14 cellular contexts compared by ENCODE assay signal in genomic region chr2:177207101-177207500, GRCh38. TPM values are rescaled to one million over a fixed set of nuclear protein-coding genes. Genes with fewer than 3 reads are reported as not detected.
A peak's percentile ranks its signal among the peaks of the same experiment; 100 is the strongest.
DNase-seq lines count a peak whose midpoint lies in the region; ATAC-seq and TF ChIP-seq lines count a peak whose summit lies in the region.
"Had no signal": no experiment of that assay in that cellular context is flagged by ENCODE, and none has a peak within 500 bp of the region (broad histone marks: within the 10 kb centered on the region; RNA-seq: fewer than 3 reads in every experiment).

No MANE protein-coding gene starts in this region.

- DNase-seq in NCI-H69 (lab: John Stamatoyannopoulos, UW): no peak
- no peak for DNase-seq in CD4-positive, alpha-beta memory T cell
- DNase-seq in erythroblast (lab: John Stamatoyannopoulos, UW): no peak
- no peak for DNase-seq in T-helper 2 cell treated with Interferon-gamma antibody and Interleukin-4, amounts not matched to agents 5 μg/mL and 100 μg/mL, for 36 hours (ENCODE audit: low spot score)
- DNase-seq: central memory CD4-positive, alpha-beta T cell; NCI-H774; occipital lobe; stimulated activated CD4-positive, alpha-beta T cell treated with anti-CD3 and anti-CD28 coated beads, Interleukin-4, amount 100 ng/mL, for 1 hour; T1000; thyroid gland had no signal

- H3K36me3 Mint-ChIP-seq in CD4-positive, alpha-beta memory T cell: peaks cover 0 to 5% of the 10 kb centered on the region in 2 donors
- H3K36me3 Mint-ChIP-seq in T-helper 2 cell treated with Interferon-gamma antibody and Interleukin-4, amounts not matched to agents 5 μg/mL and 100 μg/mL, for 36 hours (ENCODE audit: low read depth): peaks cover 3% of the 10 kb centered on the region

- no peaks in the 10 kb centered on the region for H3K27me3 Mint-ChIP-seq in CD4-positive, alpha-beta memory T cell
- no peaks in the 10 kb centered on the region for H3K27me3 Mint-ChIP-seq in T-helper 2 cell treated with Interferon-gamma antibody and Interleukin-4, amounts not matched to agents 5 μg/mL and 100 μg/mL, for 36 hours (ENCODE audit: low read depth)

- no peak overlapping the region for H3K27ac ChIP-seq in CD4-positive, alpha-beta memory T cell (ENCODE audit: low read depth, low read length)
- H3K27ac ChIP-seq: thyroid gland had no signal

- peaks cover 16% of the 10 kb centered on the region for H3K4me1 ChIP-seq in CD4-positive, alpha-beta memory T cell (ENCODE audit: insufficient read depth, low read length)

- peak overlapping the region in 2 of 7 donors; percentile 46 to 60 for H3K27ac Mint-ChIP-seq in CD4-positive, alpha-beta memory T cell
- no peak overlapping the region for H3K27ac Mint-ChIP-seq in T-helper 2 cell treated with Interferon-gamma antibody and Interleukin-4, amounts not matched to agents 5 μg/mL and 100 μg/mL, for 36 hours

- no peak overlapping the region for H3K4me3 ChIP-seq in CD4-positive, alpha-beta memory T cell (ENCODE audit: low read length in 2 of 2)
- H3K4me3 ChIP-seq: thyroid gland had no signal

- TF ChIP-seq POLR2A in erythroblast (IDR thresholded peaks at IDR 0.05; ENCODE audit: low read length): no peak

- POLR2A ChIA-PET in CD4-positive, alpha-beta memory T cell (lab: Charles Lee; ENCODE audit: partially characterized antibody): no interaction called here

- H3K4me1 Mint-ChIP-seq in CD4-positive, alpha-beta memory T cell: peaks cover 9 to 17% (median 17%) of the 10 kb centered on the region in 4 donors
- peaks cover 22% of the 10 kb centered on the region for H3K4me1 Mint-ChIP-seq in T-helper 2 cell treated with Interferon-gamma antibody and Interleukin-4, amounts not matched to agents 5 μg/mL and 100 μg/mL, for 36 hours (ENCODE audit: low read depth)

- no peaks in the 10 kb centered on the region for H3K9me3 ChIP-seq in CD4-positive, alpha-beta memory T cell (ENCODE audit: control insufficient read depth in 1 of 2, low read length in 2 of 2)
- H3K9me3 ChIP-seq: thyroid gland had no signal

- H3K9me3 Mint-ChIP-seq in CD4-positive, alpha-beta memory T cell: peaks cover 0 to under 1% (median 0%) of the 10 kb centered on the region in 8 donors
- no peaks in the 10 kb centered on the region for H3K9me3 Mint-ChIP-seq in T-helper 2 cell treated with Interferon-gamma antibody and Interleukin-4, amounts not matched to agents 5 μg/mL and 100 μg/mL, for 36 hours

- intact Hi-C loops in CD4-positive, alpha-beta memory T cell (cut with micrococcal nuclease): no loop called here

- no peak overlapping the region for H3K4me3 Mint-ChIP-seq in CD4-positive, alpha-beta memory T cell
- H3K4me3 Mint-ChIP-seq in T-helper 2 cell treated with Interferon-gamma antibody and Interleukin-4, amounts not matched to agents 5 μg/mL and 100 μg/mL, for 36 hours: no peak overlapping the region

- ATAC-seq in GM18499 (IDR thresholded peaks at IDR 0.05; ENCODE audit: insufficient read depth, unreplicated experiment): peak; percentile 58
- ATAC-seq in GM19351 (IDR thresholded peaks at IDR 0.05; ENCODE audit: unreplicated experiment): peak; percentile 64
- peak; percentile 66 for ATAC-seq in HG02852 (IDR thresholded peaks at IDR 0.05; ENCODE audit: unreplicated experiment)
- peak; percentile 60 for ATAC-seq in HG03571 (IDR thresholded peaks at IDR 0.05; ENCODE audit: unreplicated experiment)

- H3K27me3 ChIP-seq in CD4-positive, alpha-beta memory T cell (ENCODE audit: insufficient read depth, low read length): no peaks in the 10 kb centered on the region
- H3K27me3 ChIP-seq: thyroid gland had no signal

- H3K36me3 ChIP-seq in CD4-positive, alpha-beta memory T cell (ENCODE audit: insufficient read depth, low read length): no peaks in the 10 kb centered on the region
- H3K36me3 ChIP-seq: thyroid gland had no signal

- CTCF ChIA-PET in CD4-positive, alpha-beta memory T cell (lab: Charles Lee; ENCODE audit: partially characterized antibody): no interaction called here

RNA-seq across cellular contexts. Expression of gene HNRNPA3, which starts 5.5 kb away (rescaled TPM):
- 100 to 1,000 TPM; 172 to 175 TPM for total RNA-seq in CD4-positive, alpha-beta memory T cell
- 10 to 100 TPM; 41.1 to 64.5 TPM for polyA plus RNA-seq in CD4-positive, alpha-beta memory T cell

RNA-seq across cellular contexts. Expression of gene NFE2L2, which starts 57.4 kb away (rescaled TPM):
- 10 to 100 TPM; 86.9 TPM for total RNA-seq in CD4-positive, alpha-beta memory T cell
- 10 to 100 TPM; 39.6 to 63.6 TPM for polyA plus RNA-seq in CD4-positive, alpha-beta memory T cell
